10 cellular contexts compared by ENCODE assay signal in the genomic region with DNA sequence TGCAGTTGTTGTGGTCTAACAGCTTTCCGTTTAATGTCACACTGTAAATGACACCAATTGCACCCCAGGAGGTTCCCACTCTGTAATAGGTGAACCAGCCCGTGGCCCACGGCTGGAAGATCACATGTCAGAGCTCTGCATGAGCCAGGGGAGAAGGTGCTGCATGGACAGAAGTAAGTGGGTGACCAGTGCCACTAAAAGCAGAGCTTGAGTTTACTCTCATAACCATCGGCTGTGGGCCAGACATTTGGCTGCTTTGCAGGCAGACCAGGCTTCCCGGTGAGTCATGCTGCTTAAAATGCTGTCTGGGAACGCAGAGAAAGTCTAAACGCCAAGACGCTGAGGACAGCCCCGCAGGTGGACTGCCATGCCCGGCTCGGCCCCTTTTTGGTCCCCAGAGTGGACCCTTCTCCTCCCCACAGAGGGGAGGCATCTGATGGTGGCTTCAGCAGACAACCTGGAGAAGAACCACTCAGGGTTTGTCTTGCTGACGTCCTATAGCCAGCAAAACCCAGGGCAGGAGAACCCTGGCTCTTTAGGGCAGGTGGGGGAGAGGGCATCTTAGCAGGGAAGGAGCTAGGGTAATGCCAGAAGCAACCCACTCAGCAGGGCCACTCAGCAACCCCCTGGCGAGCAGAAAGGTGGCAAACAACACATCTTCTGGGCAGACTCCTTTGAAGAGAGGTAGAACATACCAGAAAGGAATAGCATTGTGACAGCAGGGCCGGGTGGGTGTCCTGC. TPM values are rescaled to one million over a fixed set of nuclear protein-coding genes. Genes with fewer than 3 reads are reported as not detected.
DNase-seq lines count a peak whose midpoint lies in the region; ATAC-seq, FAIRE-seq and TF ChIP-seq lines count a peak whose summit lies in the region.
"Had no signal": no experiment of that assay in that cellular context is flagged by ENCODE, and none has a peak within 500 bp of the region (broad histone marks: within the 10 kb centered on the region; RNA-seq: fewer than 3 reads in every experiment).

No MANE protein-coding gene starts in this region.

- TF ChIP-seq CTCF in A549 (IDR thresholded peaks at IDR 0.05) (no peak), esophagus squamous epithelium (IDR thresholded peaks at IDR 0.05) (no peak)

- no peaks in the 10 kb centered on the region for H3K9me3 Mint-ChIP-seq in immature natural killer cell
- H3K9me3 Mint-ChIP-seq: nephron had no signal

- TF ChIP-seq POLR2A in A549 (IDR thresholded peaks at IDR 0.05; ENCODE audit: low read length) (no peak), esophagus squamous epithelium (IDR thresholded peaks at IDR 0.05) (no peak)

- H3K27me3 ChIP-seq in esophagus squamous epithelium (no peaks in the 10 kb centered on the region), muscle layer of duodenum (ENCODE audit: low read depth, low read length) (no peaks in the 10 kb centered on the region)

- peak overlapping the region in 1 of 6 donors; percentile 39 for H3K27ac Mint-ChIP-seq in immature natural killer cell
- H3K27ac Mint-ChIP-seq: nephron had no signal

- TF ChIP-seq RAD21 in A549 (conservative IDR thresholded peaks at IDR 0.05 in 1 of 2, IDR thresholded peaks at IDR 0.05 in 1 of 2), result no peak

- H3K4me3 Mint-ChIP-seq in immature natural killer cell, result no peak overlapping the region
- H3K4me3 Mint-ChIP-seq: nephron had no signal

- no peaks in the 10 kb centered on the region for H3K27me3 Mint-ChIP-seq in immature natural killer cell (ENCODE audit: low read depth in 3 of 3)

- ATAC-seq in A549 (peak; percentile 80 to 85), GM18858 (IDR thresholded peaks at IDR 0.05; ENCODE audit: unreplicated experiment) (no peak)

- H3K27ac ChIP-seq in A549, result peak overlapping the region; percentile 18 to 69; a peak in 3 of 6 replicates
- peak overlapping the region in 3 of 4 donors; percentile 23 to 42 (median 24) for H3K27ac ChIP-seq in esophagus squamous epithelium
- peak overlapping the region; percentile 54 for H3K27ac ChIP-seq in muscle layer of duodenum (ENCODE audit: low read length)

- H3K4me2 ChIP-seq in A549, result peak overlapping the region; percentile 48

- DNase-seq in A549 (ENCODE audit: low read depth in 1 of 2, low spot score in 1 of 2) (peak in 1 of 2 experiments; percentile 37), RCC 7860 (ENCODE audit: low spot score) (peak; percentile 39), esophagus squamous epithelium (lab: John Stamatoyannopoulos, UW) (no peak), T-helper 2 cell (no peak), UCSD-AML1 (lab: John Stamatoyannopoulos, UW; ENCODE audit: unreplicated experiment) (no peak), immature natural killer cell (no peak)
- DNase-seq: activated CD4-positive, alpha-beta T cell treated with anti-CD3 and anti-CD28 coated beads, Interleukin-2, amount 50 U/mL, for 1 hour had no signal

- CTCF ChIA-PET in A549 (lab: Yijun Ruan, JAX), result interaction anchor here (0.6 kb wide), 1 partner anchor 26 kb away, joined by 3 read pairs; no protein-coding TSS in a partner anchor

- TF ChIP-seq EP300 in A549 (IDR thresholded peaks at IDR 0.05), result no peak

- WGBS in A549 (ENCODE audit: missing lambda C conversion rate), result 29% methylated on average over 10 of the region's 14 CpGs
- WGBS in esophagus squamous epithelium, 2 donors, result 45 to 62% methylated on average over 2 to 11 of the region's 14 CpGs

- intact Hi-C loops in esophagus squamous epithelium (cut with DNase I), result no loop called here

- H3K4me3 ChIP-seq in A549 (no peak overlapping the region), esophagus squamous epithelium (no peak overlapping the region), muscle layer of duodenum (ENCODE audit: low read depth in 1 of 2, low read length in 2 of 2) (no peak overlapping the region)

- H3K9me3 ChIP-seq in A549, result no peaks in the 10 kb centered on the region
- no peaks in the 10 kb centered on the region for H3K9me3 ChIP-seq in esophagus squamous epithelium
- H3K9me3 ChIP-seq in muscle layer of duodenum (ENCODE audit: control insufficient read depth in 1 of 2, low read length in 2 of 2), result no peaks in the 10 kb centered on the region

- H3K4me1 ChIP-seq in A549, result peaks cover 13% of the 10 kb centered on the region; the same call in 2 of the 3 replicates
- peaks cover 32 to 59% (median 36%) of the 10 kb centered on the region in 3 donors for H3K4me1 ChIP-seq in esophagus squamous epithelium
- H3K4me1 ChIP-seq in muscle layer of duodenum (ENCODE audit: control insufficient read depth in 1 of 2, insufficient read depth in 2 of 2, low read length in 2 of 2), result peaks cover 2 to 47% of the 10 kb centered on the region in 2 donors

- H3K36me3 Mint-ChIP-seq in immature natural killer cell, result peaks cover 0 to 22% (median 6%) of the 10 kb centered on the region in 3 donors

- no peak for FAIRE-seq in A549 (lab: Jason Lieb, UNC)
- no peak for FAIRE-seq in RCC 7860 (lab: Jason Lieb, UNC)

- H3K36me3 ChIP-seq in esophagus squamous epithelium (peaks cover 5 to 71% (median 13%) of the 10 kb centered on the region in 3 donors), muscle layer of duodenum (ENCODE audit: control insufficient read depth in 1 of 2, insufficient read depth in 2 of 2, low read length in 2 of 2) (peaks cover 29 to 32% of the 10 kb centered on the region in 2 donors)

- POLR2A ChIA-PET in A549 (lab: Yijun Ruan, JAX), result interaction anchor here (4.7 kb wide), 1 partner anchor 10 kb away, joined by 66 read pairs; no protein-coding TSS in a partner anchor

- peaks cover 23 to 35% of the 10 kb centered on the region in 2 donors for H3K4me1 Mint-ChIP-seq in immature natural killer cell

TF ChIP-seq in A549, 52 proteins besides CTCF, POLR2A, EP300 and RAD21:
- no peak for TF ChIP-seq RARB (CRISPR knock-in tag; IDR thresholded peaks at IDR 0.05)
- TF ChIP-seq HES2 (IDR thresholded peaks at IDR 0.05), result no peak
- TF ChIP-seq, protein P1, sequence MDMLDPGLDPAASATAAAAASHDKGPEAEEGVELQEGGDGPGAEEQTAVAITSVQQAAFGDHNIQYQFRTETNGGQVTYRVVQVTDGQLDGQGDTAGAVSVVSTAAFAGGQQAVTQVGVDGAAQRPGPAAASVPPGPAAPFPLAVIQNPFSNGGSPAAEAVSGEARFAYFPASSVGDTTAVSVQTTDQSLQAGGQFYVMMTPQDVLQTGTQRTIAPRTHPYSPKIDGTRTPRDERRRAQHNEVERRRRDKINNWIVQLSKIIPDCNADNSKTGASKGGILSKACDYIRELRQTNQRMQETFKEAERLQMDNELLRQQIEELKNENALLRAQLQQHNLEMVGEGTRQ (IDR thresholded peaks at IDR 0.05), result no peak
- TF ChIP-seq FOSL2 (IDR thresholded peaks at IDR 0.05), result no peak
- peak; percentile 43 for TF ChIP-seq FOSL2 (CRISPR knock-in tag; IDR thresholded peaks at IDR 0.05)
- TF ChIP-seq, protein P2, sequence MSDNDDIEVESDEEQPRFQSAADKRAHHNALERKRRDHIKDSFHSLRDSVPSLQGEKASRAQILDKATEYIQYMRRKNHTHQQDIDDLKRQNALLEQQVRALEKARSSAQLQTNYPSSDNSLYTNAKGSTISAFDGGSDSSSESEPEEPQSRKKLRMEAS (IDR thresholded peaks at IDR 0.05), result no peak
- TF ChIP-seq RNF2 (IDR thresholded peaks at IDR 0.05; ENCODE audit: borderline replicate concordance, low read depth), result no peak

RNA-seq across cellular contexts. Expression of gene KIAA2013, which starts 7.3 kb away (rescaled TPM):
- polyA plus RNA-seq in A549 (2011; rRNA removed), result 23.0 and 26.1 TPM in 2 replicates
- polyA plus RNA-seq in A549 (2012; cell fraction: cytosol; rRNA removed), result 50.7 and 67.3 TPM in 2 replicates
- 54.3 and 92.8 TPM in 2 replicates for polyA plus RNA-seq in A549 (2012; cell fraction: nucleus; rRNA removed)
- polyA plus RNA-seq in A549 (2017; fragmentation: RNase III; extraction: RNeasy Plus Mini Kit Qiagen cat#74134 plus additional on column Dnase treatment), result 22.3 to 23.5 TPM (median 23.3 TPM) in 3 replicates
- polyA minus RNA-seq in A549 (2011; rRNA and poly(A)+ RNA removed), result 19.5 and 21.6 TPM in 2 replicates
- total RNA-seq in esophagus squamous epithelium, result 10 to 100 TPM; 40.4 to 50.5 (median 47.9) TPM
- 10 to 100 TPM; 47.4 to 78.3 (median 52.0) TPM for polyA plus RNA-seq in immature natural killer cell

RNA-seq across cellular contexts. Expression of gene PLOD1, which starts 15.6 kb away (rescaled TPM):
- 53.8 and 66.7 TPM in 2 replicates for polyA plus RNA-seq in A549 (2011; rRNA removed)
- polyA plus RNA-seq in A549 (2012; cell fraction: cytosol; rRNA removed), result 65.6 and 81.8 TPM in 2 replicates
- 154 and 189 TPM in 2 replicates for polyA plus RNA-seq in A549 (2012; cell fraction: nucleus; rRNA removed)
- polyA plus RNA-seq in A549 (2017; fragmentation: RNase III; extraction: RNeasy Plus Mini Kit Qiagen cat#74134 plus additional on column Dnase treatment), result 78.6 to 85.2 TPM (median 83.9 TPM) in 3 replicates
- 80.8 and 92.3 TPM in 2 replicates for polyA minus RNA-seq in A549 (2011; rRNA and poly(A)+ RNA removed)
- 10 to 100 TPM; 29.8 to 38.1 (median 34.3) TPM for total RNA-seq in esophagus squamous epithelium
- polyA plus RNA-seq in immature natural killer cell, result 10 to 100 TPM; 36.2 to 81.9 (median 73.8) TPM
